ENCODE assay signal across 10 cellular contexts in genomic region chr17:7840441-7840840, GRCh38. TPM values are rescaled to one million over a fixed set of nuclear protein-coding genes. Genes with fewer than 3 reads are reported as not detected.
DNase-seq lines count a peak whose midpoint lies in the region; ATAC-seq and TF ChIP-seq lines count a peak whose summit lies in the region.
"Had no signal": no experiment of that assay in that cellular context is flagged by ENCODE, and none has a peak within 500 bp of the region (broad histone marks: within the 10 kb centered on the region; RNA-seq: fewer than 3 reads in every experiment).

No MANE protein-coding gene starts in this region.

- peaks cover 63% of the 10 kb centered on the region for H3K4me1 Mint-ChIP-seq in CD4-positive, alpha-beta T cell (ENCODE audit: low read depth)
- H3K4me1 Mint-ChIP-seq in osteocyte (ENCODE audit: unreplicated experiment), result peaks cover 67% of the 10 kb centered on the region

- no peaks in the 10 kb centered on the region for H3K9me3 Mint-ChIP-seq in CD4-positive, alpha-beta T cell
- no peaks in the 10 kb centered on the region for H3K9me3 Mint-ChIP-seq in osteocyte (ENCODE audit: unreplicated experiment)

- intact Hi-C loops in CD4-positive, alpha-beta T cell (cut with DNase I, micrococcal nuclease), result loop anchor here (5.0 to 10.0 kb wide), 4 partner anchors 153 to 606 kb away; partner anchors contain the start of genes DVL2 (in 2 of the 2), PHF23 (in 2 of the 2), POLR2A (in 1 of the 2) and SLC35G6 (in 1 of the 2)

- POLR2A ChIA-PET in CD4-positive, alpha-beta T cell (lab: Charles Lee), result interaction anchor here (10.1 kb wide), 1 partner anchor 16 kb away, joined by 79 read pairs; the partner anchor contains the start of genes CYB5D1 and NAA38

- H3K9me3 ChIP-seq in CD4-positive, alpha-beta T cell (ENCODE audit: control insufficient read depth, low read length), result no peaks in the 10 kb centered on the region

- H3K27me3 Mint-ChIP-seq in CD4-positive, alpha-beta T cell, result peaks cover 10% of the 10 kb centered on the region
- no peaks in the 10 kb centered on the region for H3K27me3 Mint-ChIP-seq in osteocyte (ENCODE audit: unreplicated experiment)

- peak overlapping the region; percentile 85 for H3K4me3 Mint-ChIP-seq in CD4-positive, alpha-beta T cell
- H3K4me3 Mint-ChIP-seq in osteocyte (ENCODE audit: unreplicated experiment), result peak overlapping the region; percentile 94

- H3K27ac Mint-ChIP-seq in CD4-positive, alpha-beta T cell, result peak overlapping the region; percentile 90
- H3K27ac Mint-ChIP-seq in osteocyte (ENCODE audit: unreplicated experiment), result peak overlapping the region; percentile 99

- H3K36me3 Mint-ChIP-seq in CD4-positive, alpha-beta T cell (ENCODE audit: low read depth), result peaks cover 49% of the 10 kb centered on the region
- peaks cover 6% of the 10 kb centered on the region for H3K36me3 Mint-ChIP-seq in osteocyte (ENCODE audit: unreplicated experiment)

- H3K27me3 ChIP-seq in CD4-positive, alpha-beta T cell (ENCODE audit: control insufficient read depth, insufficient read depth, low read length), result no peaks in the 10 kb centered on the region

- CTCF ChIA-PET in CD4-positive, alpha-beta T cell (lab: Charles Lee), result interaction anchor here (0.9 to 1.9 kb wide), 3 partner anchors 17 to 148 kb away, joined by 4 to 5 read pairs (median 4); partner anchors contain the start of gene NAA38

- no peak for DNase-seq in CD4-positive, alpha-beta T cell
- DNase-seq in NCI-H82 treated with DMSO at 0.1 percent for 48 hours (lab: John Stamatoyannopoulos, UW; ENCODE audit: unreplicated experiment), result peak; percentile 68
- no peak for DNase-seq in coronary artery (ENCODE audit: low spot score)
- no peak for DNase-seq in osteocyte (ENCODE audit: extremely low spot score, unreplicated experiment)
- DNase-seq in amniotic stem cell (lab: John Stamatoyannopoulos, UW), result no peak
- DNase-seq in middle frontal gyrus (ENCODE audit: extremely low spot score, low spot score), result no peak
- no peak for DNase-seq in SHP77 treated with DMSO at 0.1 percent for 48 hours (lab: John Stamatoyannopoulos, UW)
- DNase-seq: activated CD4-positive, alpha-beta T cell treated with anti-CD3 and anti-CD28 coated beads, Interleukin-2, amount 50 U/mL, for 48 hours; GDM1 had no signal

- H3K4me3 ChIP-seq in coronary artery, result no peak overlapping the region

- no peak for TF ChIP-seq CTCF in CD4-positive, alpha-beta T cell (IDR thresholded peaks at IDR 0.05)
- TF ChIP-seq CTCF in coronary artery (IDR thresholded peaks at IDR 0.05), result no peak
- TF ChIP-seq CTCF in osteocyte (IDR thresholded peaks at IDR 0.05), result no peak

- ATAC-seq in CD4-positive, alpha-beta T cell (ENCODE audit: poor library complexity), result no peak
- ATAC-seq in HG02588 (IDR thresholded peaks at IDR 0.05; ENCODE audit: unreplicated experiment), result no peak

- H3K27ac ChIP-seq in CD4-positive, alpha-beta T cell (ENCODE audit: low read depth, low read length), result peak overlapping the region; percentile 100
- H3K27ac ChIP-seq in coronary artery, result peak overlapping the region; percentile 8 to 93

RNA-seq across cellular contexts. Expression of gene KDM6B, which starts 6.4 kb away (rescaled TPM):
- 100 to 1,000 TPM; 189 to 191 TPM for total RNA-seq in CD4-positive, alpha-beta T cell
- total RNA-seq in osteocyte, result 52.9 and 53.7 TPM in 2 replicates

RNA-seq across cellular contexts. Expression of gene TMEM88, which starts 14.4 kb away (rescaled TPM):
- total RNA-seq in CD4-positive, alpha-beta T cell, result 10 to 100 TPM; 29.3 to 29.6 TPM
- 3.4 TPM in 2 replicates for total RNA-seq in osteocyte

RNA-seq across cellular contexts. Expression of gene NAA38, which starts 16.9 kb away (rescaled TPM):
- total RNA-seq in CD4-positive, alpha-beta T cell, result 10 to 100 TPM; 15.4 to 16.3 TPM
- 65.8 and 66.2 TPM in 2 replicates for total RNA-seq in osteocyte

RNA-seq across cellular contexts. Expression of gene CYB5D1, which starts 17.4 kb away (rescaled TPM):
- total RNA-seq in CD4-positive, alpha-beta T cell, result 1 to 10 TPM; 8.7 TPM
- total RNA-seq in osteocyte, result 8.5 and 10.2 TPM in 2 replicates

RNA-seq across cellular contexts. Expression of gene CHD3, which starts 48.1 kb away (rescaled TPM):
- 100 to 1,000 TPM; 263 to 297 TPM for total RNA-seq in CD4-positive, alpha-beta T cell
- 196 and 206 TPM in 2 replicates for total RNA-seq in osteocyte
